Comparison of ENCODE assay signal across 28 cellular contexts in the genomic region with DNA sequence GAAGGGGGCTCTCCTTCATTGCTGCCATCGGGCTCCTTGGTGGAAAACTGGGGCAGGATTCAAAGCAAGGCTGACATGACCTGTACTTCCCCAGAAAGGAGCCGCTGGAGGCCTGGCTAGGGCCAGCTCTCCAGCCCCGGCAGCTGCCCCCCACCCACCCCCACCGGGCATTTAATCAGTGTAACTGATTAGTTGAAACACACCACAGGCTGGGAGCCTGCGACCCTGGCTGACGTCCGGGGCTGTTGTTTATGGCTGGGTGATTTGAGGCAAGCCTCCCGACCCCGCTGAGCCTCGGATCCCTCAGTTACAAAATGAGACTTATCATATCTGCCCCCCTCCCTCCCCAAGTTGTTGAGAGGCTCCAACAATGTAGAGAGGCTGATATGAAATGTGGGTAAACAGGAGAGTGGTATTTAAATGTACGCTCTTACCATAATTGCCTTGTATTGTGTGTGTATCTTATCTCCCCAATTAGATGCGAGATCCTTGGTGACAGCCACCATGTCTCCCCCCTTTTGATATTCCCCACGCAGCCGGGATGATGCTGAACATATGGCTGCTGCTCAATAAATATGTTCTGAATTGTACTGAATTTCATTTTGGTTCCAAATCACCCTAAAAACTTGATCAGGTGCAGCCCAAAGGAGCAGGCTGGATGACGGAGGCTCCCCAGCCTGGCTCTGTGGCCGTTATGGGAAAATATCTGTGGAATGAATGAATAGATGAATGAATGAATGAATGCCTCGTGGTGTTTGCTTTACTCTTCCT. TPM values are rescaled to one million over a fixed set of nuclear protein-coding genes. Genes with fewer than 3 reads are reported as not detected.
DNase-seq lines count a peak whose midpoint lies in the region; ATAC-seq, FAIRE-seq and TF ChIP-seq lines count a peak whose summit lies in the region.
"Had no signal": no experiment of that assay in that cellular context is flagged by ENCODE, and none has a peak within 500 bp of the region (broad histone marks: within the 10 kb centered on the region; RNA-seq: fewer than 3 reads in every experiment).

No MANE protein-coding gene starts in this region.

- DNase-seq in HFFc6 (no peak), NCI-H1436 treated with DMSO at 0.1 percent for 48 hours (lab: John Stamatoyannopoulos, UW) (peak; percentile 2), K562 (ENCODE audit: extremely low read depth in 1 of 4, low spot score in 3 of 4) (no peak), osteoblast (ENCODE audit: insufficient read length, low spot score, missing footprints) (no peak), NCI-H524 treated with DMSO at 0.1 percent for 48 hours (lab: John Stamatoyannopoulos, UW) (no peak), cerebellar nuclear complex (lab: John Stamatoyannopoulos, UW) (no peak)
- DNase-seq: activated B cell treated with CpG ODN at 0.5 μM for 24 hours; activated CD8-positive, alpha-beta T cell treated with anti-CD3 and anti-CD28 coated beads for 36 hours; CD4-positive, CD25-positive, alpha-beta regulatory T cell; DMS153; NCI-H2029; ovary; stimulated activated CD8-positive, alpha-beta memory T cell treated with anti-CD3 and anti-CD28 coated beads, Interleukin-4, amount 100 ng/mL, for 48 hours; substantia nigra; T-helper 9 cell had no signal

- no peak overlapping the region for H3K9ac ChIP-seq in K562 (ENCODE audit: insufficient read depth in 1 of 2, low read depth in 2 of 2, low read length in 2 of 2)
- H3K9ac ChIP-seq: KMS-11 had no signal

- FAIRE-seq in K562 (lab: Jason Lieb, UNC): no peak
- FAIRE-seq: bronchial epithelial cell, endometrium, G401.6, GM18507, keratinocyte, urothelium cell line had no signal

- H3K9me3 ChIP-seq in K562 (replicated peaks; ENCODE audit: control insufficient read depth, insufficient read depth, low read depth, low read length) (no peaks in the 10 kb centered on the region), osteoblast (ENCODE audit: low read depth, low read length) (no peaks in the 10 kb centered on the region)
- H3K9me3 ChIP-seq: adrenal gland, ovary had no signal

- TF ChIP-seq EP300 in K562 (IDR thresholded peaks at IDR 0.05; ENCODE audit: low read length): no peak

- H3K4me1 Mint-ChIP-seq in HFFc6 (ENCODE audit: low read depth): peaks cover 65% of the 10 kb centered on the region
- H3K4me1 Mint-ChIP-seq: activated B cell treated with CpG ODN at 0.5 μM for 24 hours; CD4-positive, CD25-positive, alpha-beta regulatory T cell had no signal

- H3K4me1 ChIP-seq in K562 (replicated peaks in 1 of 2; ENCODE audit: control insufficient read depth in 2 of 2, insufficient read depth in 2 of 2, low read length in 2 of 2) (peaks cover 7 to 11% of the 10 kb centered on the region in 2 experiments; a peak in 4 of 5 replicates), osteoblast (ENCODE audit: insufficient read depth, low read length) (peaks cover 72% of the 10 kb centered on the region)

- peak overlapping the region; percentile 58 for H3K27ac Mint-ChIP-seq in HFFc6
- H3K27ac Mint-ChIP-seq: activated B cell treated with CpG ODN at 0.5 μM for 24 hours; activated CD8-positive, alpha-beta T cell treated with anti-CD3 and anti-CD28 coated beads for 36 hours; CD4-positive, CD25-positive, alpha-beta regulatory T cell had no signal

- peaks cover 7 to 23% of the 10 kb centered on the region in 2 experiments; a peak in 3 of 5 replicates for H3K27me3 ChIP-seq in K562 (ENCODE audit: control insufficient read depth in 2 of 2, insufficient read depth in 2 of 2, low read length in 2 of 2)
- H3K27me3 ChIP-seq in osteoblast (ENCODE audit: insufficient read depth, low read length): no peaks in the 10 kb centered on the region
- H3K27me3 ChIP-seq: ovary had no signal

- H3K9me3 Mint-ChIP-seq in HFFc6: peaks cover under 1% of the 10 kb centered on the region; the same call in 1 of the 2 replicates
- H3K9me3 Mint-ChIP-seq: activated B cell treated with CpG ODN at 0.5 μM for 24 hours; activated CD8-positive, alpha-beta T cell treated with anti-CD3 and anti-CD28 coated beads for 36 hours; CD4-positive, CD25-positive, alpha-beta regulatory T cell had no signal

- TF ChIP-seq RAD21 in K562 (CRISPR knock-in tag; conservative IDR thresholded peaks at IDR 0.05 in 1 of 2, IDR thresholded peaks at IDR 0.05 in 1 of 2): no peak

- no TSS peak for BruUV-seq in K562 (replicated peaks; lab: Mats Ljungman, UMichigan)

- CTCF ChIA-PET in K562 (lab: Yijun Ruan, JAX; ENCODE audit: low intra/inter-chr PET ratio): no interaction called here

- H3K9me1 ChIP-seq in K562 (ENCODE audit: control insufficient read depth, insufficient read depth, low read length): no peaks in the 10 kb centered on the region

- intact Hi-C loops in K562 (cut with micrococcal nuclease): no loop called here

- ATAC-seq in K562 (no peak), HG02981 (IDR thresholded peaks at IDR 0.05; ENCODE audit: unreplicated experiment) (no peak)
- ATAC-seq: activated CD8-positive, alpha-beta T cell treated with anti-CD3 and anti-CD28 coated beads for 36 hours; HCT116; sciatic nerve had no signal

- POLR2A ChIA-PET in K562 (lab: Yijun Ruan, JAX): no interaction called here

- peak overlapping the region; percentile 66 for H3K4me3 Mint-ChIP-seq in HFFc6
- H3K4me3 Mint-ChIP-seq: activated B cell treated with CpG ODN at 0.5 μM for 24 hours; activated CD8-positive, alpha-beta T cell treated with anti-CD3 and anti-CD28 coated beads for 36 hours; CD4-positive, CD25-positive, alpha-beta regulatory T cell had no signal

- H3K4me3 ChIP-seq in K562 (no peak overlapping the region), osteoblast (ENCODE audit: insufficient read depth, low read length) (no peak overlapping the region)
- H3K4me3 ChIP-seq: adrenal gland, ovary had no signal

- H4K20me1 ChIP-seq in K562 (replicated peaks; ENCODE audit: control insufficient read depth, insufficient read depth, low read length) (no peaks in the 10 kb centered on the region), osteoblast (ENCODE audit: insufficient read depth, low read length) (no peaks in the 10 kb centered on the region)

- peaks cover 11% of the 10 kb centered on the region; the same call in 1 of the 2 replicates for H3K36me3 Mint-ChIP-seq in HFFc6 (ENCODE audit: low read depth)
- H3K36me3 Mint-ChIP-seq: CD4-positive, CD25-positive, alpha-beta regulatory T cell had no signal

- no peaks in the 10 kb centered on the region for H3K79me2 ChIP-seq in K562 (ENCODE audit: control insufficient read depth, insufficient read depth, low read length)
- H3K79me2 ChIP-seq in osteoblast (ENCODE audit: insufficient read depth, low read length): no peaks in the 10 kb centered on the region

- peaks cover 4% of the 10 kb centered on the region for H3K27me3 Mint-ChIP-seq in HFFc6 (ENCODE audit: insufficient read depth)

- in situ Hi-C loops in K562 (cut with MboI): no loop called here

- no peak for TF ChIP-seq POLR2A in K562 (conservative IDR thresholded peaks at IDR 0.05)

- H3K36me3 ChIP-seq in K562 (ENCODE audit: control insufficient read depth, insufficient read depth, low read length): no peaks in the 10 kb centered on the region
- H3K36me3 ChIP-seq in osteoblast (ENCODE audit: insufficient read depth, low read length): peaks cover 12% of the 10 kb centered on the region
- H3K36me3 ChIP-seq: adrenal gland, ovary had no signal

- 1% methylated on average over 15 of the region's 17 CpGs for WGBS in K562 (ENCODE audit: insufficient coverage, low coverage, missing lambda C conversion rate)

- no peak for TF ChIP-seq CTCF in HFFc6 (IDR thresholded peaks at IDR 0.05)
- no peak for TF ChIP-seq CTCF in K562 (IDR thresholded peaks at IDR 0.05 in 2 of 3, conservative IDR thresholded peaks at IDR 0.05 in 1 of 3; ENCODE audit: insufficient read depth in 2 of 3, low read depth in 1 of 3, low read length in 3 of 3)
- no peak for TF ChIP-seq CTCF in osteoblast (IDR thresholded peaks at IDR 0.05; ENCODE audit: extremely low read depth, low read depth, low read length)

- H3K27ac ChIP-seq in K562 (ENCODE audit: extremely low read depth, low read depth, low read length): no peak overlapping the region
- H3K27ac ChIP-seq in osteoblast (ENCODE audit: low read depth, low read length): peak overlapping the region; percentile 81
- H3K27ac ChIP-seq: KMS-11, ovary had no signal

- H3K4me2 ChIP-seq in K562 (ENCODE audit: insufficient read depth, low read length) (no peak overlapping the region), osteoblast (ENCODE audit: insufficient read depth, low read length) (no peak overlapping the region)
- H3K4me2 ChIP-seq: KMS-11 had no signal

- no peak overlapping the region for H2AFZ ChIP-seq in K562 (ENCODE audit: low read depth, low read length)
- no peak overlapping the region for H2AFZ ChIP-seq in osteoblast (ENCODE audit: low read length)

TF ChIP-seq in K562, 482 proteins besides CTCF, POLR2A, EP300 and RAD21 (continues in another document):
- TF ChIP-seq HNRNPH1 (optimal IDR thresholded peaks at IDR 0.05; ENCODE audit: low read depth, low read length): no peak

RNA-seq across cellular contexts. Expression of gene APCDD1L, which starts 31.7 kb away (rescaled TPM):
- 10 to 100 TPM; 14.5 to 43.3 (median 34.9) TPM for total RNA-seq in HFFc6 (2021; fragmentation: NEBNext Ultra II Directional; extraction: Animal tissue kit (Norgen Biotek cat#: 25700))
- total RNA-seq in K562 (2011; cell fraction: chromatin; rRNA removed; ENCODE audit: low replicate concordance): not detected in 2 replicates
- 0.33 TPM in 1 of 2 replicates, not detected in the other for total RNA-seq in K562 (2011; cell fraction: nucleolus; rRNA removed)
- total RNA-seq in K562 (2011; cell fraction: nucleoplasm; rRNA removed): not detected in 2 replicates
- total RNA-seq in K562 (2014; rRNA removed) (not detected in 2 replicates), K562 (2014; rRNA removed; fragmentation: Illumina TruSeq; extraction: Trizol) (not detected in 2 replicates), K562 (2015; rRNA removed; fragmentation: Illumina TruSeq; extraction: Trizol) (not detected in 2 replicates), K562 (2021) (not detected in 2 replicates), osteoblast (16.3 and 16.5 TPM in 2 replicates)
- polyA plus RNA-seq in K562 (2011; rRNA removed) (not detected in 2 replicates), K562 (2014; fragmentation: Illumina TruSeq; extraction: Trizol) (not detected in 2 replicates), K562 (2014; fragmentation: Nextera tagmentation; extraction: Ambion mirVana) (not detected), K562 (2014; rRNA removed) (not detected in 2 replicates)
- polyA plus RNA-seq in K562 (2011; cell fraction: cytosol; rRNA removed): not detected in 2 replicates
- polyA plus RNA-seq in K562 (2011; cell fraction: nucleus; rRNA removed): not detected in 2 replicates
- polyA plus RNA-seq in K562 (2012): 0.03 TPM in 1 of 2 replicates, not detected in the other
- not detected in 2 replicates for polyA minus RNA-seq in K562 (2011; rRNA and poly(A)+ RNA removed)
- polyA minus RNA-seq in K562 (2011; cell fraction: cytosol; rRNA and poly(A)+ RNA removed): not detected in 2 replicates
- not detected in 2 replicates for polyA minus RNA-seq in K562 (2011; cell fraction: nucleus; rRNA and poly(A)+ RNA removed)
- total RNA-seq: activated B cell treated with CpG ODN at 0.5 μM for 24 hours; activated CD8-positive, alpha-beta T cell treated with anti-CD3 and anti-CD28 coated beads for 36 hours; CD4-positive, CD25-positive, alpha-beta regulatory T cell; lung microvascular endothelial cell; NCI-H460 had no signal

Comparison
In these comparisons a context has a peak if more than half of its experiments do, and no peak if none do; other contexts are left out.
1. RNA of gene APCDD1L, which starts 31.7 kb away (total RNA-seq): 14.5 to 43.3 TPM in HFFc6 and 16.3 to 16.5 TPM in osteoblast; 0.33 TPM in K562; every median in the first group is over 10 times any median in the second.